8 cellular contexts compared by ENCODE assay signal in genomic region chr13:20191902-20192469, GRCh38. TPM values are rescaled to one million over a fixed set of nuclear protein-coding genes. Genes with fewer than 3 reads are reported as not detected.
DNase-seq lines count a peak whose midpoint lies in the region; ATAC-seq and TF ChIP-seq lines count a peak whose summit lies in the region.

No MANE protein-coding gene starts in this region.

- H3K9me3 ChIP-seq in MG63, result no peaks in the 10 kb centered on the region

- DNase-seq in COLO668 (lab: John Stamatoyannopoulos, UW; ENCODE audit: unreplicated experiment) (peak; percentile 48), MG63 (no peak), astrocyte of the spinal cord (ENCODE audit: low read depth, low spot score) (peak; percentile 11), kidney tubule cell (ENCODE audit: low spot score) (peak; percentile 62), SKM-1 treated with dmso at 0.1 percent for 144 hours (lab: John Stamatoyannopoulos, UW; ENCODE audit: unreplicated experiment) (no peak), NCI-H1694 (lab: John Stamatoyannopoulos, UW) (no peak)

- H3K4me3 ChIP-seq in MG63, result peak overlapping the region; percentile 40
- H3K4me3 ChIP-seq in astrocyte of the spinal cord (ENCODE audit: low read depth, low read length), result peak overlapping the region; percentile 40

- no peaks in the 10 kb centered on the region for H3K36me3 ChIP-seq in MG63

- no peak overlapping the region for H3K27ac Mint-ChIP-seq in stimulated activated naive CD8-positive, alpha-beta T cell treated with anti-CD3 and anti-CD28 coated beads, Interleukin-15, Interleukin-2, amounts not matched to agents 100 ng/mL and 50 ng/mL, for 24 hours

- in situ Hi-C loops in astrocyte of the spinal cord (cut with HindIII; ENCODE audit: low sequenced_read_pairs), result loop anchor here (25.0 kb wide), 1 partner anchor 295 kb away; no protein-coding TSS in a partner anchor

- no peaks in the 10 kb centered on the region for H3K9me3 Mint-ChIP-seq in stimulated activated naive CD8-positive, alpha-beta T cell treated with anti-CD3 and anti-CD28 coated beads, Interleukin-15, Interleukin-2, amounts not matched to agents 100 ng/mL and 50 ng/mL, for 24 hours

- ATAC-seq in GM18511 (IDR thresholded peaks at IDR 0.05; ENCODE audit: unreplicated experiment), result no peak

- TF ChIP-seq CTCF in astrocyte of the spinal cord (IDR thresholded peaks at IDR 0.05; ENCODE audit: low read depth, low read length), result no peak

- H3K4me3 Mint-ChIP-seq in stimulated activated naive CD8-positive, alpha-beta T cell treated with anti-CD3 and anti-CD28 coated beads, Interleukin-15, Interleukin-2, amounts not matched to agents 100 ng/mL and 50 ng/mL, for 24 hours, result peak overlapping the region; percentile 66

- peaks cover 28% of the 10 kb centered on the region for H3K4me1 Mint-ChIP-seq in stimulated activated naive CD8-positive, alpha-beta T cell treated with anti-CD3 and anti-CD28 coated beads, Interleukin-15, Interleukin-2, amounts not matched to agents 100 ng/mL and 50 ng/mL, for 24 hours (ENCODE audit: low read depth)

- peaks cover 40% of the 10 kb centered on the region for H3K27me3 ChIP-seq in MG63

- peaks cover 57% of the 10 kb centered on the region for H3K27me3 Mint-ChIP-seq in stimulated activated naive CD8-positive, alpha-beta T cell treated with anti-CD3 and anti-CD28 coated beads, Interleukin-15, Interleukin-2, amounts not matched to agents 100 ng/mL and 50 ng/mL, for 24 hours

- H3K36me3 Mint-ChIP-seq in stimulated activated naive CD8-positive, alpha-beta T cell treated with anti-CD3 and anti-CD28 coated beads, Interleukin-15, Interleukin-2, amounts not matched to agents 100 ng/mL and 50 ng/mL, for 24 hours (ENCODE audit: low read depth), result no peaks in the 10 kb centered on the region

RNA-seq across cellular contexts. Expression of gene GJB2, which starts 0.8 kb away (rescaled TPM):
- total RNA-seq in MG63 (2014; rRNA removed; shearing (Covaris generic); ENCODE audit: low replicate concordance), result 0.13 TPM in 1 of 2 replicates, not detected in the other

RNA-seq across cellular contexts. Expression of gene GJA3, which starts 31.1 kb away (rescaled TPM):
- 2.3 and 3.3 TPM in 2 replicates for total RNA-seq in MG63 (2014; rRNA removed; shearing (Covaris generic); ENCODE audit: low replicate concordance)

RNA-seq across cellular contexts. Expression of gene GJB6, which starts 40.1 kb away (rescaled TPM):
- total RNA-seq in MG63 (2014; rRNA removed; shearing (Covaris generic); ENCODE audit: low replicate concordance), result not detected in 2 replicates

Comparison
In these comparisons a context has a peak if more than half of its experiments do, and no peak if none do; other contexts are left out.
1. DNase-seq: peak in COLO668 (single experiment), astrocyte of the spinal cord (single experiment) and kidney tubule cell (single experiment); none in MG63 (single experiment), SKM-1 treated with dmso at 0.1 percent for 144 hours (single experiment) and NCI-H1694 (single experiment).